Comparison of ENCODE assay signal across 9 cellular contexts in genomic region chr1:153627797-153628626, GRCh38. TPM values are rescaled to one million over a fixed set of nuclear protein-coding genes. Genes with fewer than 3 reads are reported as not detected.
DNase-seq lines count a peak whose midpoint lies in the region; ATAC-seq and TF ChIP-seq lines count a peak whose summit lies in the region.
"Had no signal": no experiment of that assay in that cellular context is flagged by ENCODE, and none has a peak within 500 bp of the region (broad histone marks: within the 10 kb centered on the region; RNA-seq: fewer than 3 reads in every experiment).

Gene S100A1, plus strand, starts transcription at chr1:153628434. Its CDS starts 2,088 bp downstream, at chr1:153630522.

- intact Hi-C loops in activated T-helper 1 cell treated with anti-CD3 and anti-CD28 coated beads, Interleukin-12 subunit alpha, Interleukin-12 subunit beta, Interleukin-2, Interleukin-4 antibody, amounts not matched to agents 30 ng/mL and 10 ng/mL and 1 ng/mL, durations not matched to agents 14 hours and 24 hours and 36 hours (cut with micrococcal nuclease) = no loop called here

- peaks cover 0 to 4% (median 0%) of the 10 kb centered on the region in 3 donors for H3K36me3 ChIP-seq in Peyer's patch

- H3K4me1 ChIP-seq in Peyer's patch = peaks cover 0 to 37% (median 3%) of the 10 kb centered on the region in 4 donors

- no peak for TF ChIP-seq POLR2A in Peyer's patch (IDR thresholded peaks at IDR 0.05)

- H3K9me3 Mint-ChIP-seq in neural crest cell = no peaks in the 10 kb centered on the region
- H3K9me3 Mint-ChIP-seq in activated T-helper 1 cell treated with anti-CD3 and anti-CD28 coated beads, Interleukin-12 subunit alpha, Interleukin-12 subunit beta, Interleukin-2, Interleukin-4 antibody, amounts not matched to agents 30 ng/mL and 10 ng/mL and 1 ng/mL, durations not matched to agents 14 hours and 24 hours and 36 hours = no peaks in the 10 kb centered on the region
- H3K9me3 Mint-ChIP-seq: natural killer cell treated with Interleukin-12 subunit alpha and Interleukin-12 subunit beta and Interleukin-15 and Interleukin-18, amount 100 ng/mL, for 72 hours had no signal

- H3K27me3 ChIP-seq in Peyer's patch = no peaks in the 10 kb centered on the region

- H3K9me3 ChIP-seq in Peyer's patch = no peaks in the 10 kb centered on the region

- H3K4me3 ChIP-seq in AG09309 (ENCODE audit: control insufficient read depth, low read depth, low read length) = peak within 1 kb of the TSS; percentile 91
- peak within 1 kb of the TSS; percentile 35 to 55 (median 44) for H3K4me3 ChIP-seq in Peyer's patch
- peak within 1 kb of the TSS; percentile 76 for H3K4me3 ChIP-seq in fibroblast of pulmonary artery (replicated peaks; ENCODE audit: low read depth, low read length)

- peaks cover under 1% of the 10 kb centered on the region for H3K36me3 Mint-ChIP-seq in neural crest cell (ENCODE audit: low read depth)
- no peaks in the 10 kb centered on the region for H3K36me3 Mint-ChIP-seq in activated T-helper 1 cell treated with anti-CD3 and anti-CD28 coated beads, Interleukin-12 subunit alpha, Interleukin-12 subunit beta, Interleukin-2, Interleukin-4 antibody, amounts not matched to agents 30 ng/mL and 10 ng/mL and 1 ng/mL, durations not matched to agents 14 hours and 24 hours and 36 hours (ENCODE audit: low read depth)
- H3K36me3 Mint-ChIP-seq: natural killer cell treated with Interleukin-12 subunit alpha and Interleukin-12 subunit beta and Interleukin-15 and Interleukin-18, amount 100 ng/mL, for 72 hours had no signal

- no peaks in the 10 kb centered on the region for H3K27me3 Mint-ChIP-seq in neural crest cell (ENCODE audit: low read depth)
- no peaks in the 10 kb centered on the region for H3K27me3 Mint-ChIP-seq in activated T-helper 1 cell treated with anti-CD3 and anti-CD28 coated beads, Interleukin-12 subunit alpha, Interleukin-12 subunit beta, Interleukin-2, Interleukin-4 antibody, amounts not matched to agents 30 ng/mL and 10 ng/mL and 1 ng/mL, durations not matched to agents 14 hours and 24 hours and 36 hours (ENCODE audit: insufficient read depth)

- DNase-seq in AG09309 (ENCODE audit: low read depth) (no peak), Peyer's patch (peak in 1 of 3 donors; percentile 48), fibroblast of pulmonary artery (ENCODE audit: low read depth) (no peak), neural crest cell (ENCODE audit: low read depth, low spot score) (no peak)
- no peak for DNase-seq in activated CD4-positive, alpha-beta T cell treated with anti-CD3 and anti-CD28 coated beads, Interleukin-2, amount 50 U/mL, for 48 hours
- no peak for DNase-seq in activated T-helper 1 cell treated with anti-CD3 and anti-CD28 coated beads, Interleukin-12 subunit alpha, Interleukin-12 subunit beta, Interleukin-2, Interleukin-4 antibody, amounts not matched to agents 30 ng/mL and 10 ng/mL and 1 ng/mL, durations not matched to agents 14 hours and 24 hours and 36 hours (ENCODE audit: low spot score)

- TF ChIP-seq CTCF in AG09309 (IDR thresholded peaks at IDR 0.05; ENCODE audit: control insufficient read depth, insufficient read depth, low read depth, low read length, missing control alignments) = no peak
- no peak for TF ChIP-seq CTCF in Peyer's patch (IDR thresholded peaks at IDR 0.05)
- no peak for TF ChIP-seq CTCF in fibroblast of pulmonary artery (IDR thresholded peaks at IDR 0.05; ENCODE audit: low read length, missing control alignments)
- TF ChIP-seq CTCF in neural crest cell (conservative IDR thresholded peaks at IDR 0.05) = no peak

- H3K27ac ChIP-seq in Peyer's patch = peak within 1 kb of the TSS; percentile 61 to 85 (median 76)

- peak within 1 kb of the TSS; percentile 96 for H3K27ac Mint-ChIP-seq in neural crest cell (ENCODE audit: unreplicated experiment)
- no peak within 1 kb of the TSS for H3K27ac Mint-ChIP-seq in activated T-helper 1 cell treated with anti-CD3 and anti-CD28 coated beads, Interleukin-12 subunit alpha, Interleukin-12 subunit beta, Interleukin-2, Interleukin-4 antibody, amounts not matched to agents 30 ng/mL and 10 ng/mL and 1 ng/mL, durations not matched to agents 14 hours and 24 hours and 36 hours
- H3K27ac Mint-ChIP-seq: natural killer cell treated with Interleukin-12 subunit alpha and Interleukin-12 subunit beta and Interleukin-15 and Interleukin-18, amount 100 ng/mL, for 72 hours had no signal

- H3K4me1 Mint-ChIP-seq in neural crest cell = peaks cover 43% of the 10 kb centered on the region
- H3K4me1 Mint-ChIP-seq in activated T-helper 1 cell treated with anti-CD3 and anti-CD28 coated beads, Interleukin-12 subunit alpha, Interleukin-12 subunit beta, Interleukin-2, Interleukin-4 antibody, amounts not matched to agents 30 ng/mL and 10 ng/mL and 1 ng/mL, durations not matched to agents 14 hours and 24 hours and 36 hours (ENCODE audit: low read depth) = peaks cover 16% of the 10 kb centered on the region

- peak within 1 kb of the TSS; percentile 90 for H3K4me3 Mint-ChIP-seq in neural crest cell
- no peak within 1 kb of the TSS for H3K4me3 Mint-ChIP-seq in activated T-helper 1 cell treated with anti-CD3 and anti-CD28 coated beads, Interleukin-12 subunit alpha, Interleukin-12 subunit beta, Interleukin-2, Interleukin-4 antibody, amounts not matched to agents 30 ng/mL and 10 ng/mL and 1 ng/mL, durations not matched to agents 14 hours and 24 hours and 36 hours
- H3K4me3 Mint-ChIP-seq: natural killer cell treated with Interleukin-12 subunit alpha and Interleukin-12 subunit beta and Interleukin-15 and Interleukin-18, amount 100 ng/mL, for 72 hours had no signal

- ATAC-seq in HG03520 (IDR thresholded peaks at IDR 0.05; ENCODE audit: unreplicated experiment) (no peak), HG03439 (IDR thresholded peaks at IDR 0.05; ENCODE audit: unreplicated experiment) (no peak)

RNA-seq across cellular contexts. Expression of gene S100A1, which starts in this region (rescaled TPM):
- total RNA-seq in Peyer's patch (not detected), neural crest cell (not detected in 2 replicates)
- not detected in 2 replicates for total RNA-seq in activated T-helper 1 cell treated with anti-CD3 and anti-CD28 coated beads, Interleukin-12 subunit alpha, Interleukin-12 subunit beta, Interleukin-2, Interleukin-4 antibody, amounts not matched to agents 30 ng/mL and 10 ng/mL and 1 ng/mL, durations not matched to agents 14 hours and 24 hours and 36 hours
- total RNA-seq: natural killer cell treated with Interleukin-12 subunit alpha and Interleukin-12 subunit beta and Interleukin-15 and Interleukin-18, amount 100 ng/mL, for 72 hours had no signal
